10 cellular contexts compared by ENCODE assay signal in genomic region chr16:74868501-74868900, GRCh38.
A peak's percentile ranks its signal among the peaks of the same experiment; 100 is the strongest.
DNase-seq lines count a peak whose midpoint lies in the region; ATAC-seq, FAIRE-seq and TF ChIP-seq lines count a peak whose summit lies in the region.
"Had no signal": no experiment of that assay in that cellular context is flagged by ENCODE, and none has a peak within 500 bp of the region (broad histone marks: within the 10 kb centered on the region; RNA-seq: fewer than 3 reads in every experiment).

No MANE protein-coding gene starts in this region.

- TF ChIP-seq CTCF in right atrium auricular region (IDR thresholded peaks at IDR 0.05) (no peak), upper lobe of right lung (IDR thresholded peaks at IDR 0.05) (no peak)

- H3K36me3 ChIP-seq in right atrium auricular region (peaks cover 18% of the 10 kb centered on the region), upper lobe of right lung (peaks cover 5% of the 10 kb centered on the region)

- no peak for TF ChIP-seq POLR2A in GM12892 (IDR thresholded peaks at IDR 0.05; ENCODE audit: low read depth, low read length)

- H3K4me1 ChIP-seq in right atrium auricular region: no peaks in the 10 kb centered on the region
- H3K4me1 ChIP-seq in upper lobe of right lung: no peaks in the 10 kb centered on the region

- FAIRE-seq in GM12892 (lab: Jason Lieb, UNC): no peak

- H3K36me3 Mint-ChIP-seq in activated T-helper 1 cell treated with anti-CD3 and anti-CD28 coated beads, Interleukin-12 subunit alpha, Interleukin-12 subunit beta, Interleukin-2, Interleukin-4 antibody, amounts not matched to agents 30 ng/mL and 10 ng/mL and 1 ng/mL, durations not matched to agents 14 hours and 24 hours and 36 hours (ENCODE audit: low read depth): peaks cover 6% of the 10 kb centered on the region

- peaks cover 18% of the 10 kb centered on the region for H3K4me1 Mint-ChIP-seq in activated T-helper 1 cell treated with anti-CD3 and anti-CD28 coated beads, Interleukin-12 subunit alpha, Interleukin-12 subunit beta, Interleukin-2, Interleukin-4 antibody, amounts not matched to agents 30 ng/mL and 10 ng/mL and 1 ng/mL, durations not matched to agents 14 hours and 24 hours and 36 hours (ENCODE audit: low read depth)

- intact Hi-C loops in Right ventricle myocardium superior (cut with DNase I): loop anchor here (10.0 kb wide), 1 partner anchor 54 kb away; no protein-coding TSS in a partner anchor
- intact Hi-C loops in Right ventricle myocardium inferior (cut with DNase I): no loop called here
- intact Hi-C loops in activated T-helper 1 cell treated with anti-CD3 and anti-CD28 coated beads, Interleukin-12 subunit alpha, Interleukin-12 subunit beta, Interleukin-2, Interleukin-4 antibody, amounts not matched to agents 30 ng/mL and 10 ng/mL and 1 ng/mL, durations not matched to agents 14 hours and 24 hours and 36 hours (cut with micrococcal nuclease): no loop called here
- intact Hi-C loops in upper lobe of right lung (cut with DNase I): loop anchor here (10.0 kb wide), 1 partner anchor 164 kb away; the partner anchor contains the start of gene MLKL

- peak overlapping the region; percentile 76 for H3K27ac Mint-ChIP-seq in activated T-helper 1 cell treated with anti-CD3 and anti-CD28 coated beads, Interleukin-12 subunit alpha, Interleukin-12 subunit beta, Interleukin-2, Interleukin-4 antibody, amounts not matched to agents 30 ng/mL and 10 ng/mL and 1 ng/mL, durations not matched to agents 14 hours and 24 hours and 36 hours

- H3K27ac ChIP-seq in right atrium auricular region (peak overlapping the region; percentile 8 to 54), upper lobe of right lung (peak overlapping the region; percentile 60)
- H3K27ac ChIP-seq: KMS-11 had no signal

- H3K27me3 ChIP-seq in right atrium auricular region (no peaks in the 10 kb centered on the region), upper lobe of right lung (no peaks in the 10 kb centered on the region)

- no peak overlapping the region for H3K4me3 Mint-ChIP-seq in activated T-helper 1 cell treated with anti-CD3 and anti-CD28 coated beads, Interleukin-12 subunit alpha, Interleukin-12 subunit beta, Interleukin-2, Interleukin-4 antibody, amounts not matched to agents 30 ng/mL and 10 ng/mL and 1 ng/mL, durations not matched to agents 14 hours and 24 hours and 36 hours

- DNase-seq in Right ventricle myocardium superior (no peak), Right ventricle myocardium inferior (ENCODE audit: missing footprints) (no peak), right atrium auricular region (ENCODE audit: low spot score) (no peak), upper lobe of right lung (no peak), GM12892 (ENCODE audit: insufficient read length) (no peak), NCI-H1105 (lab: John Stamatoyannopoulos, UW) (no peak)
- no peak for DNase-seq in activated T-helper 1 cell treated with anti-CD3 and anti-CD28 coated beads, Interleukin-12 subunit alpha, Interleukin-12 subunit beta, Interleukin-2, Interleukin-4 antibody, amounts not matched to agents 30 ng/mL and 10 ng/mL and 1 ng/mL, durations not matched to agents 14 hours and 24 hours and 36 hours (ENCODE audit: low spot score)
- DNase-seq: COR-L47 had no signal

- ATAC-seq in Right ventricle myocardium superior (ENCODE audit: poor library complexity) (peak; percentile 29), Right ventricle myocardium inferior (no peak), upper lobe of right lung (peak; percentile 21), HG02610 (IDR thresholded peaks at IDR 0.05; ENCODE audit: unreplicated experiment) (no peak)

- H3K9me3 ChIP-seq in right atrium auricular region (no peaks in the 10 kb centered on the region), upper lobe of right lung (no peaks in the 10 kb centered on the region)

- H3K4me3 ChIP-seq in right atrium auricular region (no peak overlapping the region), upper lobe of right lung (no peak overlapping the region)

- H3K9me3 Mint-ChIP-seq in activated T-helper 1 cell treated with anti-CD3 and anti-CD28 coated beads, Interleukin-12 subunit alpha, Interleukin-12 subunit beta, Interleukin-2, Interleukin-4 antibody, amounts not matched to agents 30 ng/mL and 10 ng/mL and 1 ng/mL, durations not matched to agents 14 hours and 24 hours and 36 hours: no peaks in the 10 kb centered on the region

- no peaks in the 10 kb centered on the region for H3K27me3 Mint-ChIP-seq in activated T-helper 1 cell treated with anti-CD3 and anti-CD28 coated beads, Interleukin-12 subunit alpha, Interleukin-12 subunit beta, Interleukin-2, Interleukin-4 antibody, amounts not matched to agents 30 ng/mL and 10 ng/mL and 1 ng/mL, durations not matched to agents 14 hours and 24 hours and 36 hours (ENCODE audit: insufficient read depth)

Comparison
In these comparisons a context has a peak if more than half of its experiments do, and no peak if none do; other contexts are left out.
1. ATAC-seq: peak in Right ventricle myocardium superior (single experiment) and upper lobe of right lung (single experiment); none in Right ventricle myocardium inferior (single experiment) and HG02610 (single experiment).
2. intact Hi-C loops: an anchor here in Right ventricle myocardium superior (10.0 kb wide) and upper lobe of right lung (10.0 kb wide); none called in Right ventricle myocardium inferior and activated T-helper 1 cell treated with anti-CD3 and anti-CD28 coated beads, Interleukin-12 subunit alpha, Interleukin-12 subunit beta, Interleukin-2, Interleukin-4 antibody, amounts not matched to agents 30 ng/mL and 10 ng/mL and 1 ng/mL, durations not matched to agents 14 hours and 24 hours and 36 hours.